ENCODE assay signal across 8 cellular contexts in genomic region chr9:89603629-89604462, GRCh38. TPM values are rescaled to one million over a fixed set of nuclear protein-coding genes. Genes with fewer than 3 reads are reported as not detected.
A peak's percentile ranks its signal among the peaks of the same experiment; 100 is the strongest.
DNase-seq lines count a peak whose midpoint lies in the region; ATAC-seq, FAIRE-seq and TF ChIP-seq lines count a peak whose summit lies in the region.

No MANE protein-coding gene starts in this region.

- no peaks in the 10 kb centered on the region for H3K9me3 ChIP-seq in HUES6 (ENCODE audit: control insufficient read depth, insufficient read depth, low read depth, low read length)
- H3K9me3 ChIP-seq in PC-3 (ENCODE audit: low read length), result no peaks in the 10 kb centered on the region
- no peaks in the 10 kb centered on the region for H3K9me3 ChIP-seq in adrenal gland (replicated peaks in 1 of 3)
- H3K9me3 ChIP-seq in pancreas, result no peaks in the 10 kb centered on the region

- no peaks in the 10 kb centered on the region for H4K20me1 ChIP-seq in PC-3 (ENCODE audit: low read length)

- CTCF ChIA-PET in PC-3 (lab: Charles Lee), result no interaction called here

- H3K9ac ChIP-seq in HUES6 (ENCODE audit: low read length) (peak overlapping the region; percentile 79), PC-3 (ENCODE audit: low read length) (no peak overlapping the region)

- no peaks in the 10 kb centered on the region for H3F3A ChIP-seq in PC-3 (ENCODE audit: low read length, unreplicated experiment)

- 0 to 1% (median 0%) methylated on average over 13 to 63 of the region's 63 CpGs for WGBS in adrenal gland, 4 donors
- WGBS in pancreas, 2 donors, result 0% methylated on average over 60 to 63 of the region's 63 CpGs

- no peaks in the 10 kb centered on the region; the same call in 1 of the 2 replicates for H3K36me3 ChIP-seq in HUES6 (ENCODE audit: control insufficient read depth, insufficient read depth, low read length)
- H3K36me3 ChIP-seq in PC-3 (ENCODE audit: low read depth, low read length), result no peaks in the 10 kb centered on the region
- peaks cover 0 to 10% of the 10 kb centered on the region in 2 donors for H3K36me3 ChIP-seq in adrenal gland (replicated peaks in 1 of 2)
- no peaks in the 10 kb centered on the region for H3K36me3 ChIP-seq in pancreas

- peak overlapping the region; percentile 93 for H3K4me2 ChIP-seq in PC-3 (ENCODE audit: low read length)

- no TSS peak for BruUV-seq in PC-3 (replicated peaks; lab: Mats Ljungman, UMichigan)

- H3K27ac ChIP-seq in C4-2B (peak overlapping the region; percentile 100), HUES6 (ENCODE audit: low read depth, low read length) (peak overlapping the region; percentile 79), PC-3 (ENCODE audit: low read length) (no peak overlapping the region), adrenal gland (peak overlapping the region; percentile 45 to 97 (median 89)), pancreas (peak overlapping the region; percentile 40 to 73 (median 56))

- H3K4me1 ChIP-seq in HUES6 (ENCODE audit: control insufficient read depth, insufficient read depth, low read length) (peaks cover 20% of the 10 kb centered on the region), PC-3 (ENCODE audit: insufficient read depth, low read length) (peaks cover 18% of the 10 kb centered on the region), adrenal gland (replicated peaks in 1 of 2) (peaks cover 18 to 35% of the 10 kb centered on the region in 2 donors), pancreas (peaks cover 5 to 16% (median 15%) of the 10 kb centered on the region in 3 donors)

- peak overlapping the region; percentile 75 for H3K4me3 ChIP-seq in HUES6 (ENCODE audit: low read depth, low read length)
- H3K4me3 ChIP-seq in PC-3 (ENCODE audit: low read length), result peak overlapping the region; percentile 32; the same call in 1 of the 2 replicates
- H3K4me3 ChIP-seq in adrenal gland, result peak overlapping the region; percentile 7 to 56 (median 28)
- peak overlapping the region; percentile 18 to 97 (median 54) for H3K4me3 ChIP-seq in pancreas

- peak; percentile 20 to 79 for TF ChIP-seq POLR2A in adrenal gland (IDR thresholded peaks at IDR 0.05)

- intact Hi-C loops in PC-3 (cut with micrococcal nuclease), result loop anchor here (1.0 kb wide), 1 partner anchor 498 kb away; no protein-coding TSS in a partner anchor
- intact Hi-C loops in adrenal gland (cut with DNase I), result loop anchor here (5.0 to 10.0 kb wide), 3 partner anchors 201 to 391 kb away; no protein-coding TSS in a partner anchor
- intact Hi-C loops in left ventricle myocardium superior (cut with micrococcal nuclease), result loop anchor here (2.0 to 5.0 kb wide), 2 partner anchors 313 to 493 kb away; no protein-coding TSS in a partner anchor
- intact Hi-C loops in pancreas (cut with DNase I), result loop anchor here in 2 of 3 donors (2.0 to 10.0 kb wide), 4 partner anchors 318 to 498 kb away; no protein-coding TSS in a partner anchor

- H3K27me3 ChIP-seq in HUES6 (ENCODE audit: control insufficient read depth, insufficient read depth, low read length) (peaks cover 31% of the 10 kb centered on the region), PC-3 (ENCODE audit: low read length) (peaks cover 30% of the 10 kb centered on the region), adrenal gland (no peaks in the 10 kb centered on the region), pancreas (no peaks in the 10 kb centered on the region)

- ATAC-seq in PC-3 (no peak), left ventricle myocardium superior (peak; percentile 65), pancreas (peak; percentile 24 to 65 (median 51)), GM21619 (IDR thresholded peaks at IDR 0.05; ENCODE audit: unreplicated experiment) (no peak), GM21786 (IDR thresholded peaks at IDR 0.05; ENCODE audit: unreplicated experiment) (no peak)

- FAIRE-seq in pancreas (lab: Jason Lieb, UNC), result no peak

- no peaks in the 10 kb centered on the region for H3K79me2 ChIP-seq in PC-3 (ENCODE audit: low read length)

- H2AFZ ChIP-seq in PC-3 (ENCODE audit: low read length), result no peak overlapping the region

- POLR2A ChIA-PET in PC-3 (lab: Charles Lee; ENCODE audit: unreplicated experiment), result no interaction called here

- no peak for DNase-seq in PC-3
- peak; percentile 87 to 95 (median 91) for DNase-seq in adrenal gland
- peak; percentile 86 for DNase-seq in left ventricle myocardium superior
- DNase-seq in pancreas, result peak; percentile 74 to 89 (median 80)

- TF ChIP-seq CTCF in C4-2B (conservative IDR thresholded peaks at IDR 0.05) (no peak; the same call in 1 of the 2 replicates), PC-3 (conservative IDR thresholded peaks at IDR 0.05; ENCODE audit: low read depth, low read length) (no peak), adrenal gland (IDR thresholded peaks at IDR 0.05) (peak; percentile 31 to 72 (median 60)), pancreas (IDR thresholded peaks at IDR 0.05) (peak in 1 of 4 donors; percentile 20)

- H3K9me2 ChIP-seq in PC-3 (replicated peaks; ENCODE audit: low read length), result no peaks in the 10 kb centered on the region

RNA-seq across cellular contexts. Expression of gene GADD45G, which starts 1.0 kb away (rescaled TPM):
- total RNA-seq in PC-3 (2014; rRNA removed) (0.69 and 2.1 TPM in 2 replicates), adrenal gland (100 to 1,000 TPM in 4 of 8 donors, 10 to 100 TPM in 4; 33.7 to 180 (median 93.3) TPM), left ventricle myocardium superior (54.0 TPM), pancreas (10 to 100 TPM in 5 of 6 donors, 1 to 10 TPM in 1; 9.5 to 39.6 (median 19.0) TPM)
- polyA plus RNA-seq in adrenal gland (100 to 1,000 TPM in 2 of 3 donors, 1 to 10 TPM in 1; 3.3 to 294 (median 190) TPM), pancreas (100 to 1,000 TPM; 126 to 220 TPM)

Comparison
In these comparisons a context has a peak if more than half of its experiments do, and no peak if none do; other contexts are left out.
1. CTCF ChIP-seq: peak in adrenal gland (6 of 6); none in C4-2B (single experiment) and PC-3 (single experiment).
2. ATAC-seq: peak in left ventricle myocardium superior (single experiment) and pancreas (4 of 4); none in PC-3 (single experiment), GM21619 (single experiment) and GM21786 (single experiment).
3. Peak in every context shown above with its lines, with median percentiles within 50 percentile points of each other: H3K4me3 ChIP-seq.